Comparison of ENCODE assay signal across 8 cellular contexts in genomic region chr5:66596791-66597757, GRCh38. TPM values are rescaled to one million over a fixed set of nuclear protein-coding genes. Genes with fewer than 3 reads are reported as not detected.
DNase-seq lines count a peak whose midpoint lies in the region; ATAC-seq and TF ChIP-seq lines count a peak whose summit lies in the region.

No MANE protein-coding gene starts in this region.

- no peaks in the 10 kb centered on the region for H3K79me2 ChIP-seq in OCI-LY7 (ENCODE audit: insufficient read depth, low read depth, low read length)

- H3K36me3 Mint-ChIP-seq in stimulated activated naive CD8-positive, alpha-beta T cell treated with anti-CD3 and anti-CD28 coated beads, Interleukin-15, Interleukin-2, amounts not matched to agents 100 ng/mL and 50 ng/mL, for 24 hours (ENCODE audit: low read depth): no peaks in the 10 kb centered on the region

- ATAC-seq in HG03095 (IDR thresholded peaks at IDR 0.05; ENCODE audit: unreplicated experiment): peak; percentile 4
- peak; percentile 57 for ATAC-seq in left lobe of liver
- ATAC-seq in HG03108 (IDR thresholded peaks at IDR 0.05; ENCODE audit: unreplicated experiment): no peak

- no TSS peak for BruUV-seq in OCI-LY7 (replicated peaks; lab: Mats Ljungman, UMichigan)

- DNase-seq in stimulated activated CD4-positive, alpha-beta T cell treated with anti-CD3 and anti-CD28 coated beads, Interleukin-12 subunit alpha, Interleukin-12 subunit beta, amount 100 ng/mL, for 4 hours: peak; percentile 4
- no peak for DNase-seq in stimulated activated CD4-positive, alpha-beta T cell treated with anti-CD3 and anti-CD28 coated beads, Interleukin-4, amount 100 ng/mL, for 24 hours
- DNase-seq in OCI-LY7 (ENCODE audit: low spot score): peak; percentile 14
- peak; percentile 12 for DNase-seq in choroid plexus epithelial cell (ENCODE audit: low read depth)
- DNase-seq in left lobe of liver (ENCODE audit: low spot score): peak; percentile 60

- H3K27ac ChIP-seq in OCI-LY7 (ENCODE audit: low read depth, low read length, poor library complexity, severe bottlenecking): no peak overlapping the region

- CTCF ChIA-PET in OCI-LY7 (lab: Charles Lee; ENCODE audit: unreplicated experiment): no interaction called here

- no peaks in the 10 kb centered on the region for H3K9me2 ChIP-seq in OCI-LY7 (ENCODE audit: insufficient read depth, low read length)

- H3K4me2 ChIP-seq in OCI-LY7 (ENCODE audit: low read length): peak overlapping the region; percentile 97

- H3K4me3 ChIP-seq in OCI-LY7 (ENCODE audit: low read depth, low read length, poor library complexity, severe bottlenecking) (peak overlapping the region; percentile 73), choroid plexus epithelial cell (ENCODE audit: low read depth, low read length) (peak overlapping the region; percentile 60)

- H3K27me3 Mint-ChIP-seq in stimulated activated naive CD8-positive, alpha-beta T cell treated with anti-CD3 and anti-CD28 coated beads, Interleukin-15, Interleukin-2, amounts not matched to agents 100 ng/mL and 50 ng/mL, for 24 hours: peaks cover 71% of the 10 kb centered on the region

- peaks cover 13% of the 10 kb centered on the region for H3K4me1 Mint-ChIP-seq in stimulated activated naive CD8-positive, alpha-beta T cell treated with anti-CD3 and anti-CD28 coated beads, Interleukin-15, Interleukin-2, amounts not matched to agents 100 ng/mL and 50 ng/mL, for 24 hours (ENCODE audit: low read depth)

- H4K20me1 ChIP-seq in OCI-LY7 (ENCODE audit: insufficient read depth, low read length): no peaks in the 10 kb centered on the region

- H3K4me1 ChIP-seq in OCI-LY7 (ENCODE audit: insufficient read depth, low read length, poor library complexity, severe bottlenecking): no peaks in the 10 kb centered on the region

- H3K4me3 Mint-ChIP-seq in stimulated activated naive CD8-positive, alpha-beta T cell treated with anti-CD3 and anti-CD28 coated beads, Interleukin-15, Interleukin-2, amounts not matched to agents 100 ng/mL and 50 ng/mL, for 24 hours: peak overlapping the region; percentile 80

- no peak overlapping the region for H3K27ac Mint-ChIP-seq in stimulated activated naive CD8-positive, alpha-beta T cell treated with anti-CD3 and anti-CD28 coated beads, Interleukin-15, Interleukin-2, amounts not matched to agents 100 ng/mL and 50 ng/mL, for 24 hours

- TF ChIP-seq CTCF in OCI-LY7 (conservative IDR thresholded peaks at IDR 0.05; ENCODE audit: low read length) (no peak), choroid plexus epithelial cell (conservative IDR thresholded peaks at IDR 0.05; ENCODE audit: low read depth, low read length) (no peak)

- H3K9me3 ChIP-seq in OCI-LY7 (ENCODE audit: low read length): no peaks in the 10 kb centered on the region

- POLR2A ChIA-PET in OCI-LY7 (lab: Charles Lee): interaction anchor here (0.8 kb wide), 1 partner anchor 83 kb away, joined by 3 read pairs; no protein-coding TSS in a partner anchor

- H3K9me3 Mint-ChIP-seq in stimulated activated naive CD8-positive, alpha-beta T cell treated with anti-CD3 and anti-CD28 coated beads, Interleukin-15, Interleukin-2, amounts not matched to agents 100 ng/mL and 50 ng/mL, for 24 hours: no peaks in the 10 kb centered on the region

- H2AFZ ChIP-seq in OCI-LY7 (ENCODE audit: low read length): peak overlapping the region; percentile 79; the same call in 1 of the 2 replicates

- no peaks in the 10 kb centered on the region for H3K36me3 ChIP-seq in OCI-LY7 (ENCODE audit: insufficient read depth, low read length)

- intact Hi-C loops in OCI-LY7 (cut with micrococcal nuclease; ENCODE audit: unreplicated experiment): loop anchor here (2.0 to 10.0 kb wide), 3 partner anchors 28 to 108 kb away; no protein-coding TSS in a partner anchor

RNA-seq across cellular contexts. Expression of gene MAST4, which starts 0.9 kb away (rescaled TPM):
- total RNA-seq in OCI-LY7 (2014; rRNA removed; shearing (Covaris generic)): 0.85 and 1.3 TPM in 2 replicates
- total RNA-seq in OCI-LY7 (2022) (17.1 and 21.9 TPM in 2 replicates), left lobe of liver (21.5 TPM)
